1 cellular context compared by ENCODE assay signal in genomic region chr2:230861564-230862255, GRCh38.
TF ChIP-seq lines count a peak whose summit lies in the region.

No MANE protein-coding gene starts in this region.

TF ChIP-seq in HepG2, 621 proteins besides CTCF, POLR2A, EP300 and RAD21:
- TF ChIP-seq, protein P1, sequence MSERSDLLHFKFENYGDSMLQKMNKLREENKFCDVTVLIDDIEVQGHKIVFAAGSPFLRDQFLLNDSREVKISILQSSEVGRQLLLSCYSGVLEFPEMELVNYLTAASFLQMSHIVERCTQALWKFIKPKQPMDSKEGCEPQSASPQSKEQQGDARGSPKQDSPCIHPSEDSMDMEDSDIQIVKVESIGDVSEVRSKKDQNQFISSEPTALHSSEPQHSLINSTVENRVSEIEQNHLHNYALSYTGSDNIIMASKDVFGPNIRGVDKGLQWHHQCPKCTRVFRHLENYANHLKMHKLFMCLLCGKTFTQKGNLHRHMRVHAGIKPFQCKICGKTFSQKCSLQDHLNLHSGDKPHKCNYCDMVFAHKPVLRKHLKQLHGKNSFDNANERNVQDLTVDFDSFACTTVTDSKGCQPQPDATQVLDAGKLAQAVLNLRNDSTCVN (CRISPR knock-in tag; IDR thresholded peaks at IDR 0.05; ENCODE audit: borderline replicate concordance), result no peak
- TF ChIP-seq ZC3H4 (CRISPR knock-in tag; IDR thresholded peaks at IDR 0.05; ENCODE audit: borderline replicate concordance) (no peak), PREB (CRISPR knock-in tag; IDR thresholded peaks at IDR 0.05) (no peak), NR2F6 (IDR thresholded peaks at IDR 0.05) (no peak), NR2F6 (CRISPR knock-in tag; IDR thresholded peaks at IDR 0.05) (no peak), TCF7L2 (IDR thresholded peaks at IDR 0.05; ENCODE audit: low read depth, low read length) (no peak), GABPB1 (CRISPR knock-in tag; IDR thresholded peaks at IDR 0.05) (no peak), ZBTB46 (CRISPR knock-in tag; IDR thresholded peaks at IDR 0.05; ENCODE audit: borderline replicate concordance) (no peak), ZNF484 (CRISPR knock-in tag; IDR thresholded peaks at IDR 0.05; ENCODE audit: borderline replicate concordance, low read depth) (no peak), HMG20A (CRISPR knock-in tag; IDR thresholded peaks at IDR 0.05; ENCODE audit: borderline replicate concordance) (no peak), ZMYM4 (CRISPR knock-in tag; IDR thresholded peaks at IDR 0.05) (no peak), CBFB (CRISPR knock-in tag; IDR thresholded peaks at IDR 0.05) (no peak), HOXD1 (CRISPR knock-in tag; IDR thresholded peaks at IDR 0.05) (no peak), MAX (IDR thresholded peaks at IDR 0.05) (no peak), NCOA2 (CRISPR knock-in tag; IDR thresholded peaks at IDR 0.05) (no peak), ZNF629 (CRISPR knock-in tag; conservative IDR thresholded peaks at IDR 0.05) (no peak), CC2D1A (CRISPR knock-in tag; IDR thresholded peaks at IDR 0.05) (no peak)
